ENCODE assay signal across 8 cellular contexts in genomic region chr12:123670882-123671728, GRCh38. TPM values are rescaled to one million over a fixed set of nuclear protein-coding genes. Genes with fewer than 3 reads are reported as not detected.
A peak's percentile ranks its signal among the peaks of the same experiment; 100 is the strongest.
DNase-seq lines count a peak whose midpoint lies in the region; ATAC-seq and TF ChIP-seq lines count a peak whose summit lies in the region.

TSS of gene TCTN2 (plus strand) at chr12:123671113. CDS start at chr12:123671241, 128 bp downstream.

- peak within 1 kb of the TSS; percentile 81 to 99 (median 96) for H3K4me3 ChIP-seq in spleen

- peaks cover 4% of the 10 kb centered on the region; the same call in 1 of the 2 replicates for H3K4me1 Mint-ChIP-seq in WTC11

- 2 to 4% (median 2%) methylated on average over 29 to 53 of the region's 53 CpGs for WGBS in spleen, 5 donors

- no peak within 1 kb of the TSS for H3K27ac ChIP-seq in caudate nucleus (ENCODE audit: low read depth, low read length)
- peak within 1 kb of the TSS in 3 of 8 donors; percentile 12 to 53 (median 33) for H3K27ac ChIP-seq in spleen

- H3K27ac Mint-ChIP-seq in WTC11, result no peak within 1 kb of the TSS

- H3K36me3 ChIP-seq in spleen, result peaks cover 0 to 26% (median 12%) of the 10 kb centered on the region in 6 donors

- POLR2A ChIA-PET in WTC11 (lab: Charles Lee), result interaction anchor here (1.0 kb wide), 1 partner anchor 40 kb away, joined by 4 read pairs; no protein-coding TSS in a partner anchor

- peaks cover 6 to 22% (median 13%) of the 10 kb centered on the region in 6 donors for H3K4me1 ChIP-seq in spleen

- H3K27me3 Mint-ChIP-seq in WTC11 (ENCODE audit: low read depth), result no peaks in the 10 kb centered on the region; the same call in 1 of the 2 replicates

- peaks cover 5% of the 10 kb centered on the region; the same call in 1 of the 2 replicates for H3K36me3 Mint-ChIP-seq in WTC11

- no peak for TF ChIP-seq POLR2A in spleen (IDR thresholded peaks at IDR 0.05)

- TF ChIP-seq CTCF in WTC11 (IDR thresholded peaks at IDR 0.05), result no peak
- TF ChIP-seq CTCF in spleen (IDR thresholded peaks at IDR 0.05 in 8 of 11, conservative IDR thresholded peaks at IDR 0.05 in 3 of 11), result no peak

- H3K9me3 ChIP-seq in spleen, result no peaks in the 10 kb centered on the region

- peak within 1 kb of the TSS; percentile 87 for H3K4me3 Mint-ChIP-seq in WTC11

- CTCF ChIA-PET in WTC11 (lab: Charles Lee), result interaction anchor here (1.0 kb wide), 1 partner anchor 91 kb away, joined by 3 read pairs; the partner anchor contains the start of gene DNAH10

- peak; percentile 99 for DNase-seq in AG08396 (ENCODE audit: low spot score)
- DNase-seq in NCI-H226, result peak; percentile 87
- DNase-seq in WTC11 (ENCODE audit: low spot score), result peak; percentile 98
- DNase-seq in caudate nucleus (lab: John Stamatoyannopoulos, UW), result peak; percentile 37 to 96 (median 88)
- peak; percentile 90 for DNase-seq in inferior parietal cortex (ENCODE audit: extremely low spot score)
- DNase-seq in spleen, result peak; percentile 97

- no peaks in the 10 kb centered on the region for H3K9me3 Mint-ChIP-seq in WTC11

- intact Hi-C loops in spleen (cut with DNase I; ENCODE audit: low total_unique reads), result no loop called here

- ATAC-seq in GM19025 (IDR thresholded peaks at IDR 0.05; ENCODE audit: low read depth, unreplicated experiment) (peak; percentile 100), HG03196 (IDR thresholded peaks at IDR 0.05; ENCODE audit: unreplicated experiment) (peak; percentile 98), WTC11 (peak; percentile 99)

- no peaks in the 10 kb centered on the region for H3K27me3 ChIP-seq in spleen (replicated peaks in 1 of 7)

TF ChIP-seq in WTC11, 78 proteins besides CTCF, POLR2A, EP300 and RAD21:
- TF ChIP-seq TP53 (CRISPR knock-in tag; IDR thresholded peaks at IDR 0.05) (no peak), FOXK1 (CRISPR knock-in tag; IDR thresholded peaks at IDR 0.05) (no peak; the same call in 1 of the 2 replicates), SP1 (CRISPR knock-in tag; conservative IDR thresholded peaks at IDR 0.05) (peak; percentile 70), CREM (CRISPR knock-in tag; IDR thresholded peaks at IDR 0.05) (no peak), NFYB (CRISPR knock-in tag; conservative IDR thresholded peaks at IDR 0.05; ENCODE audit: low read depth) (peak; percentile 86), AFF4 (CRISPR knock-in tag; IDR thresholded peaks at IDR 0.05; ENCODE audit: borderline replicate concordance) (no peak)

RNA-seq across cellular contexts. Expression of gene TCTN2, which starts in this region (rescaled TPM):
- total RNA-seq in WTC11 (2021) (6.2 to 9.1 TPM (median 7.6 TPM) in 3 replicates), spleen (10 to 100 TPM in 1 of 7 donors, 1 to 10 TPM in 6; 4.3 to 10.9 (median 7.5) TPM)
- polyA plus RNA-seq in spleen, result 1 to 10 TPM; 1.9 to 4.1 (median 3.3) TPM
